ENCODE assay signal across 8 cellular contexts in the genomic region with DNA sequence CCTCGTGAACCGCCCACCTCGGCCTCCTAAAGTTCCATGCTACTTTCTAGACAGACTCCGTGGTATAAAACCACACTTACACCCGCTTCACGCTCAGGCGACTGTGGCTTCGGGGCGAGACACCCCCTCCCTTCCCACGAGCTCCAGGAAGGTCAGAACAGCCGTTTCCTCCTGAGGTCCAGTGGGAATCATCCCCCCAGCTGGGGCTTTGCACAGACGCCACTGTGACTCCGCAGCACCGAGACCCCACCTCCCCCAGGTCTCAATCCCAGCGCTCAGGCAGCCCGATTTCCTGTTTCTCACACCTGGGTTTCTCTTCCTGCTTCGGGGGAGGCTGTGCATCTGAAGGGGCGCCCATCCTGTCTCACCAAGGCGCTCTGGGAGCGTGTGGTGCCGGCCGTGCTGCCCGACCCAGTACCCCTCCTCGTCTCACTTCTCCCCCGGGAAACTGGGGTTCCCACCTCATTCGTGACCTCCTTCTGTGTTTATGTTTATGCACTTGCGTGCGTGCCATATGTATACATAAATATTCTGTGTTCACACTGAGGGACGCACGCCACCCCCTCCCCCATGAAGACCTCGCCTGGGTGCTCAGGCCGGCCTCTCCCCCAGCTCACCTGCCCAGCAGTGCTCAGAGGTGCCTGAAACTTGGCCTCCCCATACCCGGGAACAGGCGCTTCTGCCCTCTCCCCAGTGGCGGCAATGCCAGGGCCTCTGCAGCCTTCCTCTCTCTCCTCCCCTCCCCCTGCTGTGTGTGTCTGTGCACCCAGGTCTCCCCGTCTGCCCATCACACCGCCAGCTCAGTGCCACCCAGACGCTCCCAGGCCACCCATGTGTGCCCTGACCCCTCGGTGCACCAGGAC. TPM values are rescaled to one million over a fixed set of nuclear protein-coding genes. Genes with fewer than 3 reads are reported as not detected.
DNase-seq lines count a peak whose midpoint lies in the region; ATAC-seq lines count a peak whose summit lies in the region.

No MANE protein-coding gene starts in this region.

- ATAC-seq in GM18502 (IDR thresholded peaks at IDR 0.05; ENCODE audit: poor library complexity, unreplicated experiment) (peak; percentile 66), HG02642 (IDR thresholded peaks at IDR 0.05; ENCODE audit: poor library complexity, unreplicated experiment) (peak; percentile 71)

- peak overlapping the region; percentile 94 for H3K27ac Mint-ChIP-seq in T-helper 1 cell treated with Interleukin-12 subunit alpha and Interleukin-12 subunit beta and Interleukin-4 antibody, amounts not matched to agents 30 μg/mL and 1 μg/mL, for 36 hours

- no peaks in the 10 kb centered on the region for H3K27me3 Mint-ChIP-seq in T-helper 1 cell treated with Interleukin-12 subunit alpha and Interleukin-12 subunit beta and Interleukin-4 antibody, amounts not matched to agents 30 μg/mL and 1 μg/mL, for 36 hours (ENCODE audit: low read depth)

- DNase-seq in central memory CD4-positive, alpha-beta T cell: peak; percentile 58
- DNase-seq in stimulated activated CD4-positive, alpha-beta T cell treated with anti-CD3 and anti-CD28 coated beads, Interleukin-1b, Interleukin-23, amount 100 ng/mL, for 24 hours (ENCODE audit: low read depth in 4 of 4, low spot score in 1 of 4): peak in 3 of 4 experiments; percentile 25 to 30 (median 27)
- DNase-seq in ureter (ENCODE audit: low spot score) (no peak), HPDE6-E6E7 (ENCODE audit: extremely low spot score) (no peak), HuH-7.5 (ENCODE audit: low spot score) (no peak)

- no peaks in the 10 kb centered on the region for H3K9me3 Mint-ChIP-seq in T-helper 1 cell treated with Interleukin-12 subunit alpha and Interleukin-12 subunit beta and Interleukin-4 antibody, amounts not matched to agents 30 μg/mL and 1 μg/mL, for 36 hours

- H3K4me3 Mint-ChIP-seq in T-helper 1 cell treated with Interleukin-12 subunit alpha and Interleukin-12 subunit beta and Interleukin-4 antibody, amounts not matched to agents 30 μg/mL and 1 μg/mL, for 36 hours: peak overlapping the region; percentile 73

- peaks cover 19% of the 10 kb centered on the region for H3K4me1 Mint-ChIP-seq in T-helper 1 cell treated with Interleukin-12 subunit alpha and Interleukin-12 subunit beta and Interleukin-4 antibody, amounts not matched to agents 30 μg/mL and 1 μg/mL, for 36 hours (ENCODE audit: low read depth)

- H3K36me3 Mint-ChIP-seq in T-helper 1 cell treated with Interleukin-12 subunit alpha and Interleukin-12 subunit beta and Interleukin-4 antibody, amounts not matched to agents 30 μg/mL and 1 μg/mL, for 36 hours (ENCODE audit: low read depth): peaks cover 9% of the 10 kb centered on the region

RNA-seq across cellular contexts. Expression of a gene that starts 14.6 kb away (rescaled TPM):
- 42.8 TPM for total RNA-seq in ureter

RNA-seq across cellular contexts. Expression of a gene that starts 19.1 kb away (rescaled TPM):
- 20.2 TPM for total RNA-seq in ureter

RNA-seq across cellular contexts. Expression of a gene that starts 46.0 kb away (rescaled TPM):
- 16.6 TPM for total RNA-seq in ureter

RNA-seq across cellular contexts. Expression of a gene that starts 46.2 kb away (rescaled TPM):
- total RNA-seq in ureter: 34.0 TPM

Comparison
In these comparisons a context has a peak if more than half of its experiments do, and no peak if none do; other contexts are left out.
1. DNase-seq: peak in central memory CD4-positive, alpha-beta T cell (single experiment) and stimulated activated CD4-positive, alpha-beta T cell treated with anti-CD3 and anti-CD28 coated beads, Interleukin-1b, Interleukin-23, amount 100 ng/mL, for 24 hours (3 of 4); none in ureter (single experiment), HPDE6-E6E7 (single experiment) and HuH-7.5 (single experiment).